In the genomic region with DNA sequence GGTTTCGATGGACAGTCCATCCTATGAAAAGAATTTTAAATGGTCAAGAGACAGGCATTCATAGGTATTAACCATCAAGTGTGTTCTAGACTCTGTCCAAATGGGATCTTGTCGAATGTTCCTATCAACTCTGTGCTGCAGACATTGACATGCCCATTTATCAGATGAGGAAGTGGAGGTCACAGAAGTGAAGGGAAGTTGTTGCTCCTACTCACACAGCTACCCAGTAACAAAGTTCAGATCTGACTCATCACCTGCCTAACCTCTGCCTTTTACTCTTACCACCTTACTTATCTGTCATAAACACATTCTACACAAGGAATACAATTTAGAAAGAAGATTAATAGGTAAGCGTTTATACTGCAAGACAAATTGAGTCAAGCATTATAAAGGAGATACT, we compare ENCODE assay signal across 20 cellular contexts.
"Had no signal": no experiment of that assay in that cellular context is flagged by ENCODE, and none has a peak within 500 bp of the region (broad histone marks: within the 10 kb centered on the region; RNA-seq: fewer than 3 reads in every experiment).

No MANE protein-coding gene starts in this region.

- H3K9me3 ChIP-seq: esophagus squamous epithelium, gastroesophageal sphincter, lower lobe of right lung, ovary, right atrium auricular region had no signal

- H3K36me3 ChIP-seq: esophagus squamous epithelium, gastroesophageal sphincter, left ventricle myocardium inferior, lower lobe of right lung, neural progenitor cell, ovary, right atrium auricular region had no signal

- H3K27ac Mint-ChIP-seq: immature natural killer cell, memory B cell, mesothelial cell of epicardium, natural killer cell, neural progenitor cell had no signal

- H3K4me3 Mint-ChIP-seq: immature natural killer cell, memory B cell, mesothelial cell of epicardium, natural killer cell, neural progenitor cell had no signal

- DNase-seq: dermis blood vessel endothelial cell; esophagus squamous epithelium; foreskin fibroblast; immature natural killer cell; kidney; left cardiac atrium; left ventricle myocardium inferior; lower lobe of right lung; natural killer cell; nucleus accumbens; ovary; small intestine; stimulated activated CD4-positive, alpha-beta T cell treated with anti-CD3 and anti-CD28 coated beads, Interleukin-12 subunit alpha, Interleukin-12 subunit beta, amount 100 ng/mL, for 4 hours; stimulated activated naive CD4-positive, alpha-beta T cell treated with Interleukin-2 at 50 U/mL for 16 hours; trophoblast cell had no signal

- ATAC-seq: gastroesophageal sphincter, left cardiac atrium, lower lobe of right lung, natural killer cell had no signal

- H3K27me3 ChIP-seq: esophagus squamous epithelium, gastroesophageal sphincter, neural progenitor cell, ovary, right atrium auricular region had no signal

- H3K4me3 ChIP-seq: esophagus squamous epithelium, gastroesophageal sphincter, left ventricle myocardium inferior, lower lobe of right lung, neural progenitor cell, ovary, right atrium auricular region had no signal

- H3K27ac ChIP-seq: esophagus squamous epithelium, gastroesophageal sphincter, left ventricle myocardium inferior, lower lobe of right lung, neural progenitor cell, ovary, right atrium auricular region had no signal

- H3K4me1 Mint-ChIP-seq: immature natural killer cell, memory B cell, natural killer cell had no signal

- H3K9me3 Mint-ChIP-seq: neural progenitor cell had no signal

- H3K4me1 ChIP-seq: gastroesophageal sphincter, left ventricle myocardium inferior, lower lobe of right lung, neural progenitor cell, right atrium auricular region had no signal

- H3K36me3 Mint-ChIP-seq: immature natural killer cell, mesothelial cell of epicardium, natural killer cell, neural progenitor cell had no signal
